In genomic region chr5:177455036-177455660, GRCh38 we compare ENCODE assay signal across 1 cellular context.
TF ChIP-seq lines count a peak whose summit lies in the region.

No MANE protein-coding gene starts in this region.

TF ChIP-seq in GM12878, 131 proteins besides CTCF, POLR2A, EP300 and RAD21 (continued from another document):
- TF ChIP-seq IRF5 (IDR thresholded peaks at IDR 0.05; ENCODE audit: borderline replicate concordance): peak; percentile 55
- no peak for TF ChIP-seq RCOR1 (conservative IDR thresholded peaks at IDR 0.05; ENCODE audit: low read depth, low read length)
- no peak for TF ChIP-seq FOXK2 (IDR thresholded peaks at IDR 0.05)
- TF ChIP-seq ZSCAN29 (IDR thresholded peaks at IDR 0.05): peak; percentile 82; the same call in 1 of the 2 replicates
- TF ChIP-seq YY1 (IDR thresholded peaks at IDR 0.05; ENCODE audit: low read depth, low read length): 0 out of 2 replicates have a peak, but pooled peaks have one; percentile 43
- TF ChIP-seq ZNF24 (IDR thresholded peaks at IDR 0.05): peak; percentile 52; the same call in 1 of the 2 replicates
- TF ChIP-seq KDM1A (IDR thresholded peaks at IDR 0.05; ENCODE audit: borderline replicate concordance): no peak
- TF ChIP-seq CHD2 (IDR thresholded peaks at IDR 0.05; ENCODE audit: borderline replicate concordance, low read depth, low read length): 0 out of 2 replicates have a peak, but pooled peaks have one; percentile 17
- TF ChIP-seq LARP7 (IDR thresholded peaks at IDR 0.05): peak; percentile 79
- 0 out of 2 replicates have a peak, but pooled peaks have one; percentile 14 for TF ChIP-seq HCFC1 (IDR thresholded peaks at IDR 0.05; ENCODE audit: low read length)
- no peak for TF ChIP-seq HDAC6 (IDR thresholded peaks at IDR 0.05; ENCODE audit: unreplicated experiment)
- peak; percentile 34; the same call in 1 of the 2 replicates for TF ChIP-seq SMC3 (IDR thresholded peaks at IDR 0.05; ENCODE audit: borderline replicate concordance, low read length)
- TF ChIP-seq JUND (IDR thresholded peaks at IDR 0.05; ENCODE audit: low read depth, low read length): 0 out of 2 replicates have a peak, but pooled peaks have one; percentile 6
- TF ChIP-seq BCLAF1 (IDR thresholded peaks at IDR 0.05): peak; percentile 74
- peak; percentile 53 for TF ChIP-seq SP1 (IDR thresholded peaks at IDR 0.05; ENCODE audit: low read depth, low read length)
- no peak for TF ChIP-seq POLR2AphosphoS2 (IDR thresholded peaks at IDR 0.05; ENCODE audit: low read depth, low read length)
- peak in 1 of 2 experiments; percentile 43; a peak in 1 of 4 replicates for TF ChIP-seq IKZF2 (IDR thresholded peaks at IDR 0.05)
- TF ChIP-seq MAX (IDR thresholded peaks at IDR 0.05; ENCODE audit: low read depth, low read length): 0 out of 2 replicates have a peak, but pooled peaks have one; percentile 19
- TF ChIP-seq SKIL (IDR thresholded peaks at IDR 0.05; ENCODE audit: low read depth, poor library complexity, severe bottlenecking): no peak
- peak; percentile 28; the same call in 1 of the 2 replicates for TF ChIP-seq PAX5 (IDR thresholded peaks at IDR 0.05; ENCODE audit: borderline replicate concordance, low read depth, low read length)
- peak in 1 of 2 experiments; percentile 93; a peak in 2 of 3 replicates for TF ChIP-seq EGR1 (IDR thresholded peaks at IDR 0.05; ENCODE audit: borderline replicate concordance in 1 of 2, low read depth in 2 of 2, low read length in 2 of 2)
- TF ChIP-seq ZBTB40 (IDR thresholded peaks at IDR 0.05; ENCODE audit: borderline replicate concordance): no peak
- peak; percentile 56 for TF ChIP-seq KLF5 (IDR thresholded peaks at IDR 0.05; ENCODE audit: partially characterized antibody)
- TF ChIP-seq POU2F2 (IDR thresholded peaks at IDR 0.05; ENCODE audit: borderline replicate concordance, low read depth, low read length): peak; percentile 49; the same call in 1 of the 3 replicates
- peak; percentile 89; the same call in 1 of the 2 replicates for TF ChIP-seq ZNF592 (IDR thresholded peaks at IDR 0.05)
- TF ChIP-seq BHLHE40 (IDR thresholded peaks at IDR 0.05; ENCODE audit: borderline replicate concordance in 1 of 2, low read depth in 2 of 2, low read length in 1 of 2): peak; percentile 89 to 99
- TF ChIP-seq ZBTB33 (IDR thresholded peaks at IDR 0.05): no peak
- TF ChIP-seq MYC (IDR thresholded peaks at IDR 0.05; ENCODE audit: insufficient read depth, insufficient read length, insufficient replicate concordance, low read length, severe bottlenecking): peak; percentile 61
